Comparison of ENCODE assay signal across 16 cellular contexts in genomic region chr12:16610006-16610520, GRCh38. TPM values are rescaled to one million over a fixed set of nuclear protein-coding genes. Genes with fewer than 3 reads are reported as not detected.
DNase-seq lines count a peak whose midpoint lies in the region; ATAC-seq, FAIRE-seq and TF ChIP-seq lines count a peak whose summit lies in the region.
"Had no signal": no experiment of that assay in that cellular context is flagged by ENCODE, and none has a peak within 500 bp of the region (broad histone marks: within the 10 kb centered on the region; RNA-seq: fewer than 3 reads in every experiment).

No MANE protein-coding gene starts in this region.

- TF ChIP-seq EP300 in gastroesophageal sphincter (IDR thresholded peaks at IDR 0.05): no peak

- 51 to 56% methylated on average over 5 to 6 of the region's 6 CpGs for whole genome bisulfite sequencing in gastroesophageal sphincter (ENCODE audit: low coverage in 1 of 2), 2 donors

- TF ChIP-seq POLR2A in GM12891 (IDR thresholded peaks at IDR 0.05; ENCODE audit: low read depth, low read length) (no peak), gastroesophageal sphincter (IDR thresholded peaks at IDR 0.05) (no peak)

- peak; percentile 73 for FAIRE-seq in GM12891 (lab: Jason Lieb, UNC)

- no peaks in the 10 kb centered on the region for H3K36me3 ChIP-seq in gastroesophageal sphincter
- H3K36me3 ChIP-seq: BLaER1 treated with 17β-estradiol and CSF1 and Interleukin-3, amounts not matched to agents 10 nM and 100 nM; heart right ventricle; Peyer's patch had no signal

- peak overlapping the region; percentile 83 to 89 (median 87) for H3K27ac ChIP-seq in gastroesophageal sphincter
- H3K27ac ChIP-seq: BLaER1 treated with 17β-estradiol and CSF1 and Interleukin-3, amounts not matched to agents 10 nM and 100 nM; HL-60 had no signal

- no peaks in the 10 kb centered on the region for H3K27me3 ChIP-seq in gastroesophageal sphincter

- no peaks in the 10 kb centered on the region for H3K9me3 ChIP-seq in gastroesophageal sphincter
- H3K9me3 ChIP-seq: heart right ventricle, Peyer's patch had no signal

- ATAC-seq in gastroesophageal sphincter: no peak
- ATAC-seq: heart right ventricle had no signal

- TF ChIP-seq CTCF in gastroesophageal sphincter (IDR thresholded peaks at IDR 0.05): no peak

- peaks cover 0 to 43% (median 0%) of the 10 kb centered on the region in 3 donors for H3K4me1 ChIP-seq in gastroesophageal sphincter
- H3K4me1 ChIP-seq: BLaER1 treated with 17β-estradiol and CSF1 and Interleukin-3, amounts not matched to agents 10 nM and 100 nM; Peyer's patch had no signal

- H3K4me3 ChIP-seq in gastroesophageal sphincter: peak overlapping the region; percentile 20 to 31
- H3K4me3 ChIP-seq: BLaER1 treated with 17β-estradiol and CSF1 and Interleukin-3, amounts not matched to agents 10 nM and 100 nM had no signal

- no peak for DNase-seq in GM12891 (ENCODE audit: insufficient read length, low spot score)
- peak; percentile 53 for DNase-seq in NCI-H2227 (lab: John Stamatoyannopoulos, UW; ENCODE audit: unreplicated experiment)
- DNase-seq in retina: peak; percentile 45
- DNase-seq in HT-29 (ENCODE audit: low spot score): no peak
- no peak for DNase-seq in mucosa of gallbladder (ENCODE audit: low spot score)
- no peak for DNase-seq in activated effector memory CD4-positive, alpha-beta T cell treated with anti-CD3 and anti-CD28 coated beads, Interleukin-2, amount 50 U/mL, for 16 hours
- DNase-seq in NCI-H2196 treated with DMSO at 0.1 percent for 48 hours (lab: John Stamatoyannopoulos, UW; ENCODE audit: unreplicated experiment): no peak
- DNase-seq: effector CD8-positive, alpha-beta T cell; GF-D8; heart right ventricle; NCI-H1048; Peyer's patch had no signal

TF ChIP-seq in GM12891, 5 proteins besides CTCF, POLR2A, EP300 and RAD21:
- no peak for TF ChIP-seq PAX5 (IDR thresholded peaks at IDR 0.05; ENCODE audit: insufficient read depth, low read length, severe bottlenecking)
- no peak for TF ChIP-seq POLR2AphosphoS5 (IDR thresholded peaks at IDR 0.05; ENCODE audit: low read depth, low read length)
- TF ChIP-seq SPI1 (IDR thresholded peaks at IDR 0.05; ENCODE audit: low read depth, low read length): no peak
- TF ChIP-seq POU2F2 (IDR thresholded peaks at IDR 0.05; ENCODE audit: low read depth, low read length): no peak

RNA-seq across cellular contexts. Expression of gene LMO3, which starts 4.1 kb away (rescaled TPM):
- polyA plus RNA-seq in GM12891 (2012; ENCODE audit: low read depth, missing spikeins): 0.23 TPM
- total RNA-seq in gastroesophageal sphincter (100 to 1,000 TPM in 2 of 4 donors, 10 to 100 TPM in 2; 49.1 to 174 (median 111) TPM), mucosa of gallbladder (8.1 TPM)
- total RNA-seq in HT-29 (2014; rRNA removed; shearing (Covaris generic)): not detected in 2 replicates
- total RNA-seq: mononuclear cell had no signal

Comparison
In these comparisons a context has a peak if more than half of its experiments do, and no peak if none do; other contexts are left out.
1. DNase-seq: peak in NCI-H2227 (single experiment) and retina (single experiment); none in GM12891 (single experiment), HT-29 (single experiment), mucosa of gallbladder (single experiment), activated effector memory CD4-positive, alpha-beta T cell treated with anti-CD3 and anti-CD28 coated beads, Interleukin-2, amount 50 U/mL, for 16 hours (single experiment) and NCI-H2196 treated with DMSO at 0.1 percent for 48 hours (single experiment).